ENCODE assay signal across 8 cellular contexts in genomic region chr6:63574554-63574900, GRCh38. TPM values are rescaled to one million over a fixed set of nuclear protein-coding genes. Genes with fewer than 3 reads are reported as not detected.
DNase-seq lines count a peak whose midpoint lies in the region; ATAC-seq and TF ChIP-seq lines count a peak whose summit lies in the region.

No MANE protein-coding gene starts in this region.

- intact Hi-C loops in breast epithelium (cut with DNase I; ENCODE audit: low total_unique reads): no loop called here

- H3K27me3 ChIP-seq in breast epithelium: no peaks in the 10 kb centered on the region
- no peaks in the 10 kb centered on the region for H3K27me3 ChIP-seq in mucosa of stomach (ENCODE audit: control insufficient read depth, insufficient read depth, low read length)

- H3K27ac Mint-ChIP-seq in stimulated activated naive CD8-positive, alpha-beta T cell treated with anti-CD3 and anti-CD28 coated beads, Interleukin-15, Interleukin-2, amounts not matched to agents 100 ng/mL and 50 ng/mL, for 24 hours: peak overlapping the region; percentile 92

- H3K4me3 Mint-ChIP-seq in stimulated activated naive CD8-positive, alpha-beta T cell treated with anti-CD3 and anti-CD28 coated beads, Interleukin-15, Interleukin-2, amounts not matched to agents 100 ng/mL and 50 ng/mL, for 24 hours: peak overlapping the region; percentile 96

- TF ChIP-seq POLR2A in breast epithelium (IDR thresholded peaks at IDR 0.05): no peak

- peak overlapping the region; percentile 96 for H3K9ac ChIP-seq in mucosa of stomach (ENCODE audit: low read length)

- H3K4me1 Mint-ChIP-seq in stimulated activated naive CD8-positive, alpha-beta T cell treated with anti-CD3 and anti-CD28 coated beads, Interleukin-15, Interleukin-2, amounts not matched to agents 100 ng/mL and 50 ng/mL, for 24 hours (ENCODE audit: low read depth): peaks cover 39% of the 10 kb centered on the region

- peaks cover 42% of the 10 kb centered on the region for H3K36me3 Mint-ChIP-seq in stimulated activated naive CD8-positive, alpha-beta T cell treated with anti-CD3 and anti-CD28 coated beads, Interleukin-15, Interleukin-2, amounts not matched to agents 100 ng/mL and 50 ng/mL, for 24 hours (ENCODE audit: low read depth)

- H3K9me3 ChIP-seq in breast epithelium: no peaks in the 10 kb centered on the region
- no peaks in the 10 kb centered on the region for H3K9me3 ChIP-seq in mucosa of stomach (ENCODE audit: control insufficient read depth, low read length)

- H3K4me3 ChIP-seq in breast epithelium: peak overlapping the region in 2 of 3 donors; percentile 92 to 95
- H3K4me3 ChIP-seq in mucosa of stomach (ENCODE audit: low read length): peak overlapping the region; percentile 52

- TF ChIP-seq CTCF in breast epithelium (IDR thresholded peaks at IDR 0.05): no peak

- H3K27me3 Mint-ChIP-seq in stimulated activated naive CD8-positive, alpha-beta T cell treated with anti-CD3 and anti-CD28 coated beads, Interleukin-15, Interleukin-2, amounts not matched to agents 100 ng/mL and 50 ng/mL, for 24 hours: no peaks in the 10 kb centered on the region

- DNase-seq in stimulated activated naive CD8-positive, alpha-beta T cell treated with anti-CD3 and anti-CD28 coated beads, Interleukin-15, Interleukin-2, amounts not matched to agents 100 U/mL and 50 U/mL, for 24 hours: no peak
- DNase-seq in breast epithelium (ENCODE audit: low spot score in 2 of 2) (no peak), GDM1 (lab: John Stamatoyannopoulos, UW) (no peak), HUDEP-2 (lab: John Stamatoyannopoulos, UW; ENCODE audit: unreplicated experiment in 76 of 76) (no peak)

- H3K4me1 ChIP-seq in breast epithelium: no peaks in the 10 kb centered on the region
- H3K4me1 ChIP-seq in mucosa of stomach (ENCODE audit: control insufficient read depth, insufficient read depth, low read length): peaks cover 5% of the 10 kb centered on the region

- ATAC-seq in stimulated activated naive CD8-positive, alpha-beta T cell treated with anti-CD3 and anti-CD28 coated beads, Interleukin-15, Interleukin-2, amounts not matched to agents 100 U/mL and 50 U/mL, for 24 hours: no peak
- ATAC-seq in GM18907 (IDR thresholded peaks at IDR 0.05; ENCODE audit: unreplicated experiment) (no peak), GM21515 (IDR thresholded peaks at IDR 0.05; ENCODE audit: unreplicated experiment) (no peak)

- peak overlapping the region; percentile 100 for H3K27ac ChIP-seq in breast epithelium

- H3K36me3 ChIP-seq in breast epithelium (peaks cover 6% of the 10 kb centered on the region), mucosa of stomach (ENCODE audit: control insufficient read depth, insufficient read depth, low read length) (peaks cover 4% of the 10 kb centered on the region)

- no peaks in the 10 kb centered on the region for H3K9me3 Mint-ChIP-seq in stimulated activated naive CD8-positive, alpha-beta T cell treated with anti-CD3 and anti-CD28 coated beads, Interleukin-15, Interleukin-2, amounts not matched to agents 100 ng/mL and 50 ng/mL, for 24 hours

RNA-seq across cellular contexts. Expression of gene PTP4A1, which starts 2.2 kb away (rescaled TPM):
- total RNA-seq in breast epithelium: 10 to 100 TPM; 22.9 to 38.5 (median 26.9) TPM
